In genomic region chr2:172674034-172674967, GRCh38 we compare ENCODE assay signal across 8 cellular contexts.
A peak's percentile ranks its signal among the peaks of the same experiment; 100 is the strongest.
DNase-seq lines count a peak whose midpoint lies in the region; ATAC-seq and TF ChIP-seq lines count a peak whose summit lies in the region.

No MANE protein-coding gene starts in this region.

- no peaks in the 10 kb centered on the region for H3K9me3 Mint-ChIP-seq in activated CD4-positive, alpha-beta T cell treated with anti-CD3 and anti-CD28 coated beads, Interleukin-2, amount 10 ng/mL, durations not matched to agents 24 days and 14 days

- TF ChIP-seq CTCF in GM12874 (IDR thresholded peaks at IDR 0.05; ENCODE audit: insufficient read depth, low read depth, low read length), result peak; percentile 75
- peak; percentile 19 for TF ChIP-seq CTCF in fibroblast of mammary gland (conservative IDR thresholded peaks at IDR 0.05; ENCODE audit: control insufficient read depth, insufficient read depth, low read depth, low read length)

- H3K27me3 Mint-ChIP-seq in activated CD4-positive, alpha-beta T cell treated with anti-CD3 and anti-CD28 coated beads, Interleukin-2, amount 10 ng/mL, durations not matched to agents 24 days and 14 days, result peaks cover 5% of the 10 kb centered on the region

- no peak overlapping the region for H3K4me3 ChIP-seq in fibroblast of mammary gland (ENCODE audit: control insufficient read depth, low read depth, low read length)

- H3K36me3 Mint-ChIP-seq in activated CD4-positive, alpha-beta T cell treated with anti-CD3 and anti-CD28 coated beads, Interleukin-2, amount 10 ng/mL, durations not matched to agents 24 days and 14 days (ENCODE audit: low read depth), result no peaks in the 10 kb centered on the region

- H3K4me1 Mint-ChIP-seq in activated CD4-positive, alpha-beta T cell treated with anti-CD3 and anti-CD28 coated beads, Interleukin-2, amount 10 ng/mL, durations not matched to agents 24 days and 14 days, result peaks cover 2% of the 10 kb centered on the region

- H3K27ac Mint-ChIP-seq in activated CD4-positive, alpha-beta T cell treated with anti-CD3 and anti-CD28 coated beads, Interleukin-2, amount 10 ng/mL, durations not matched to agents 24 days and 14 days, result no peak overlapping the region

- peak overlapping the region; percentile 42 for H3K4me3 Mint-ChIP-seq in activated CD4-positive, alpha-beta T cell treated with anti-CD3 and anti-CD28 coated beads, Interleukin-2, amount 10 ng/mL, durations not matched to agents 24 days and 14 days

- no peak for ATAC-seq in GM21529 (IDR thresholded peaks at IDR 0.05; ENCODE audit: unreplicated experiment)

- intact Hi-C loops in activated CD4-positive, alpha-beta T cell treated with anti-CD3 and anti-CD28 coated beads, Interleukin-2, amount 10 ng/mL, durations not matched to agents 24 days and 14 days (cut with micrococcal nuclease), result no loop called here

- DNase-seq in activated CD4-positive, alpha-beta T cell treated with anti-CD3 and anti-CD28 coated beads, Interleukin-2, amount 10 ng/mL, durations not matched to agents 24 days and 14 days, result peak; percentile 77
- peak; percentile 25 for DNase-seq in fibroblast of mammary gland (ENCODE audit: low read depth)
- peak; percentile 23 for DNase-seq in retina
- no peak for DNase-seq in NCI-H524 (lab: John Stamatoyannopoulos, UW)
- no peak for DNase-seq in GM03348 (ENCODE audit: low spot score)
- DNase-seq in stimulated activated naive CD4-positive, alpha-beta T cell treated with Interleukin-2 at 50 U/mL for 16 hours (lab: John Stamatoyannopoulos, UW), result no peak

Comparison
In these comparisons a context has a peak if more than half of its experiments do, and no peak if none do; other contexts are left out.
1. DNase-seq: peak in activated CD4-positive, alpha-beta T cell treated with anti-CD3 and anti-CD28 coated beads, Interleukin-2, amount 10 ng/mL, durations not matched to agents 24 days and 14 days (single experiment), fibroblast of mammary gland (single experiment) and retina (single experiment); none in NCI-H524 (0 of 2), GM03348 (single experiment) and stimulated activated naive CD4-positive, alpha-beta T cell treated with Interleukin-2 at 50 U/mL for 16 hours (single experiment).